1 cellular context compared by ENCODE assay signal in the genomic region with DNA sequence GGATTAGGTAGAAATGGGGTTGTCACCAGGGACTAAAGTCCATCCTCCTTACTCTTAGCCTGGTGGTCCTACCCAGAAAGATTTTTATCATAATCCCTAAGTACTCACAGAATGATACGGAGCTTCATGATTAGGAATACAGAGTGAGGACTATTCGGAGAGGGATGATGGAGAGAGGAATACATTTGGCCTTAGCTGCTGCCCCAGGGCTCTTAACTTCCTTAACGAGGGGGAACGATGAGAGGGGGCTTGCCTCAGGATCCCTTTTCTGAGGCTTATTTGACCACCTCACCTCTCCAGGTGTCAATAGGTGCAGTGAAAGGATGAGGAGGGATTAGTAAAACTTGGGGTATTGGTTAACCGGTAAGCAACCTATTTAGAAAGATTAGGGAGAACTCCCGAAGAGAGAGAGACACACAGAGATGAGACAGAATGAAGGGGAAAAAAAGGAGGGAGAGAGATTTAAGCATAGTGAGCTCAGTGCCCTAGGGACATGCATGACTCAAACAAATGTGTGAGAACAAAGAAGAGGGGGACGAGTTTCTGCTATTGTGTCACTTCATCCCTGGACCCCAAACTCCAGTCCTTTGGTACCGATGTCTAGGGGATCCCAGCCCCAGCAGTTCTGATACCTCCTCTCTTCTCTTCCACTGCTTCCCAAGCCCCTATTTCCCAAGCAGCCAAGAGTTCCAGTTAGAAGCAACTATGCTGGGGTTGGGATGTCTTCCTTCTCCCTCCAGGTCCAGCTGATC.
TF ChIP-seq lines count a peak whose summit lies in the region.

No MANE protein-coding gene starts in this region.

TF ChIP-seq in HepG2, 621 proteins besides CTCF, POLR2A, EP300 and RAD21:
- TF ChIP-seq NR2C2 (CRISPR knock-in tag; IDR thresholded peaks at IDR 0.05; ENCODE audit: borderline replicate concordance) (no peak), ZFX (CRISPR knock-in tag; IDR thresholded peaks at IDR 0.05; ENCODE audit: low read depth) (no peak), ZBED4 (CRISPR knock-in tag; IDR thresholded peaks at IDR 0.05; ENCODE audit: borderline replicate concordance) (no peak), ARNTL (CRISPR knock-in tag; IDR thresholded peaks at IDR 0.05) (no peak), ZBTB20 (CRISPR knock-in tag; IDR thresholded peaks at IDR 0.05; ENCODE audit: borderline replicate concordance, low read depth) (no peak), ARNT2 (CRISPR knock-in tag; IDR thresholded peaks at IDR 0.05; ENCODE audit: low read depth) (no peak), BATF2 (CRISPR knock-in tag; IDR thresholded peaks at IDR 0.05) (no peak), ZNF878 (CRISPR knock-in tag; IDR thresholded peaks at IDR 0.05) (no peak), GABPB1 (CRISPR knock-in tag; IDR thresholded peaks at IDR 0.05) (no peak), ZNF747 (CRISPR knock-in tag; IDR thresholded peaks at IDR 0.05; ENCODE audit: borderline replicate concordance) (no peak), ZIK1 (CRISPR knock-in tag; IDR thresholded peaks at IDR 0.05; ENCODE audit: borderline replicate concordance, low read depth) (no peak)
- TF ChIP-seq, protein P1, sequence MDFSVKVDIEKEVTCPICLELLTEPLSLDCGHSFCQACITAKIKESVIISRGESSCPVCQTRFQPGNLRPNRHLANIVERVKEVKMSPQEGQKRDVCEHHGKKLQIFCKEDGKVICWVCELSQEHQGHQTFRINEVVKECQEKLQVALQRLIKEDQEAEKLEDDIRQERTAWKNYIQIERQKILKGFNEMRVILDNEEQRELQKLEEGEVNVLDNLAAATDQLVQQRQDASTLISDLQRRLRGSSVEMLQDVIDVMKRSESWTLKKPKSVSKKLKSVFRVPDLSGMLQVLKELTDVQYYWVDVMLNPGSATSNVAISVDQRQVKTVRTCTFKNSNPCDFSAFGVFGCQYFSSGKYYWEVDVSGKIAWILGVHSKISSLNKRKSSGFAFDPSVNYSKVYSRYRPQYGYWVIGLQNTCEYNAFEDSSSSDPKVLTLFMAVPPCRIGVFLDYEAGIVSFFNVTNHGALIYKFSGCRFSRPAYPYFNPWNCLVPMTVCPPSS (IDR thresholded peaks at IDR 0.05), result no peak
